ENCODE assay signal across 2 cellular contexts in the genomic region with DNA sequence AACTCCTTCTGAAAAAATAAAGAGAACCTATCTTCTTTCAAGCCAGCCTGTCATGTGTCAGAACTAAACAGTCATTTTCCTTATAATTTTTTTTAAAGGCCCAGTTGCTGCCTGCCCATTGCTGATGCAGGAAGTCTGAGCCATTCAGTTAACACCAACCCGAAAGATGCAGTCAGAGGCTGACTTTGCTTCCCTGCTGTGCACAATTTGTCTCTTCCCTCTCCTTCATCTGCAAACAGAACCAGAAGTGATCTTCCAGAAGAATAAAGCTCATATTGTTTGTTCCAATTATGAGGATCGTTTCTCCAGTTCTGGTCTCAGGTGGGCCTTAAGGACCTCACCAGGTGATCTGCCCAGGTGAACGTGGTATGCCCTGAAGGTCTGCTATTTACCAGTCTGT.
TF ChIP-seq lines count a peak whose summit lies in the region.

No MANE protein-coding gene starts in this region.

TF ChIP-seq in GM23338, 12 proteins besides CTCF, POLR2A, EP300 and RAD21 (continues in another document):
- TF ChIP-seq, protein P1, sequence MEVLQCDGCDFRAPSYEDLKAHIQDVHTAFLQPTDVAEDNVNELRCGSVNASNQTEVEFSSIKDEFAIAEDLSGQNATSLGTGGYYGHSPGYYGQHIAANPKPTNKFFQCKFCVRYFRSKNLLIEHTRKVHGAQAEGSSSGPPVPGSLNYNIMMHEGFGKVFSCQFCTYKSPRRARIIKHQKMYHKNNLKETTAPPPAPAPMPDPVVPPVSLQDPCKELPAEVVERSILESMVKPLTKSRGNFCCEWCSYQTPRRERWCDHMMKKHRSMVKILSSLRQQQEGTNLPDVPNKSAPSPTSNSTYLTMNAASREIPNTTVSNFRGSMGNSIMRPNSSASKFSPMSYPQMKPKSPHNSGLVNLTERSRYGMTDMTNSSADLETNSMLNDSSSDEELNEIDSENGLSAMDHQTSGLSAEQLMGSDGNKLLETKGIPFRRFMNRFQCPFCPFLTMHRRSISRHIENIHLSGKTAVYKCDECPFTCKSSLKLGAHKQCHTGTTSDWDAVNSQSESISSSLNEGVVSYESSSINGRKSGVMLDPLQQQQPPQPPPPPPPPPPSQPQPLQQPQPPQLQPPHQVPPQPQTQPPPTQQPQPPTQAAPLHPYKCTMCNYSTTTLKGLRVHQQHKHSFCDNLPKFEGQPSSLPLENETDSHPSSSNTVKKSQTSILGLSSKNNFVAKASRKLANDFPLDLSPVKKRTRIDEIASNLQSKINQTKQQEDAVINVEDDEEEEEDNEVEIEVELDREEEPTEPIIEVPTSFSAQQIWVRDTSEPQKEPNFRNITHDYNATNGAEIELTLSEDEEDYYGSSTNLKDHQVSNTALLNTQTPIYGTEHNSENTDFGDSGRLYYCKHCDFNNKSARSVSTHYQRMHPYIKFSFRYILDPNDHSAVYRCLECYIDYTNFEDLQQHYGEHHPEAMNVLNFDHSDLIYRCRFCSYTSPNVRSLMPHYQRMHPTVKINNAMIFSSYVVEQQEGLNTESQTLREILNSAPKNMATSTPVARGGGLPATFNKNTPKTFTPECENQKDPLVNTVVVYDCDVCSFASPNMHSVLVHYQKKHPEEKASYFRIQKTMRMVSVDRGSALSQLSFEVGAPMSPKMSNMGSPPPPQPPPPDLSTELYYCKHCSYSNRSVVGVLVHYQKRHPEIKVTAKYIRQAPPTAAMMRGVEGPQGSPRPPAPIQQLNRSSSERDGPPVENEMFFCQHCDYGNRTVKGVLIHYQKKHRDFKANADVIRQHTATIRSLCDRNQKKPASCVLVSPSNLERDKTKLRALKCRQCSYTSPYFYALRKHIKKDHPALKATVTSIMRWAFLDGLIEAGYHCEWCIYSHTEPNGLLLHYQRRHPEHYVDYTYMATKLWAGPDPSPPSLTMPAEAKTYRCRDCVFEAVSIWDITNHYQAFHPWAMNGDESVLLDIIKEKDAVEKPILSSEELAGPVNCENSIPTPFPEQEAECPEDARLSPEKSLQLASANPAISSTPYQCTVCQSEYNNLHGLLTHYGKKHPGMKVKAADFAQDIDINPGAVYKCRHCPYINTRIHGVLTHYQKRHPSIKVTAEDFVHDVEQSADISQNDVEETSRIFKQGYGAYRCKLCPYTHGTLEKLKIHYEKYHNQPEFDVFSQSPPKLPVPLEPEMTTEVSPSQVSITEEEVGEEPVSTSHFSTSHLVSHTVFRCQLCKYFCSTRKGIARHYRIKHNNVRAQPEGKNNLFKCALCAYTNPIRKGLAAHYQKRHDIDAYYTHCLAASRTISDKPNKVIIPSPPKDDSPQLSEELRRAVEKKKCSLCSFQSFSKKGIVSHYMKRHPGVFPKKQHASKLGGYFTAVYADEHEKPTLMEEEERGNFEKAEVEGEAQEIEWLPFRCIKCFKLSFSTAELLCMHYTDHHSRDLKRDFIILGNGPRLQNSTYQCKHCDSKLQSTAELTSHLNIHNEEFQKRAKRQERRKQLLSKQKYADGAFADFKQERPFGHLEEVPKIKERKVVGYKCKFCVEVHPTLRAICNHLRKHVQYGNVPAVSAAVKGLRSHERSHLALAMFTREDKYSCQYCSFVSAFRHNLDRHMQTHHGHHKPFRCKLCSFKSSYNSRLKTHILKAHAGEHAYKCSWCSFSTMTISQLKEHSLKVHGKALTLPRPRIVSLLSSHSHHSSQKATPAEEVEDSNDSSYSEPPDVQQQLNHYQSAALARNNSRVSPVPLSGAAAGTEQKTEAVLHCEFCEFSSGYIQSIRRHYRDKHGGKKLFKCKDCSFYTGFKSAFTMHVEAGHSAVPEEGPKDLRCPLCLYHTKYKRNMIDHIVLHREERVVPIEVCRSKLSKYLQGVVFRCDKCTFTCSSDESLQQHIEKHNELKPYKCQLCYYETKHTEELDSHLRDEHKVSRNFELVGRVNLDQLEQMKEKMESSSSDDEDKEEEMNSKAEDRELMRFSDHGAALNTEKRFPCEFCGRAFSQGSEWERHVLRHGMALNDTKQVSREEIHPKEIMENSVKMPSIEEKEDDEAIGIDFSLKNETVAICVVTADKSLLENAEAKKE (CRISPR knock-in tag; IDR thresholded peaks at IDR 0.05) = no peak
- TF ChIP-seq EZH2phosphoT487 (IDR thresholded peaks at IDR 0.05; ENCODE audit: unreplicated experiment) = no peak
- TF ChIP-seq JUNB (IDR thresholded peaks at IDR 0.05; ENCODE audit: unreplicated experiment) = no peak
- no peak for TF ChIP-seq CREB1 (CRISPR knock-in tag; IDR thresholded peaks at IDR 0.05; ENCODE audit: low read depth)
- TF ChIP-seq EZH2 (IDR thresholded peaks at IDR 0.05; ENCODE audit: low read depth, unreplicated experiment) = no peak
- TF ChIP-seq, protein P2, sequence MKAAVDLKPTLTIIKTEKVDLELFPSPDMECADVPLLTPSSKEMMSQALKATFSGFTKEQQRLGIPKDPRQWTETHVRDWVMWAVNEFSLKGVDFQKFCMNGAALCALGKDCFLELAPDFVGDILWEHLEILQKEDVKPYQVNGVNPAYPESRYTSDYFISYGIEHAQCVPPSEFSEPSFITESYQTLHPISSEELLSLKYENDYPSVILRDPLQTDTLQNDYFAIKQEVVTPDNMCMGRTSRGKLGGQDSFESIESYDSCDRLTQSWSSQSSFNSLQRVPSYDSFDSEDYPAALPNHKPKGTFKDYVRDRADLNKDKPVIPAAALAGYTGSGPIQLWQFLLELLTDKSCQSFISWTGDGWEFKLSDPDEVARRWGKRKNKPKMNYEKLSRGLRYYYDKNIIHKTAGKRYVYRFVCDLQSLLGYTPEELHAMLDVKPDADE (IDR thresholded peaks at IDR 0.05) = no peak
- TF ChIP-seq, protein P3, sequence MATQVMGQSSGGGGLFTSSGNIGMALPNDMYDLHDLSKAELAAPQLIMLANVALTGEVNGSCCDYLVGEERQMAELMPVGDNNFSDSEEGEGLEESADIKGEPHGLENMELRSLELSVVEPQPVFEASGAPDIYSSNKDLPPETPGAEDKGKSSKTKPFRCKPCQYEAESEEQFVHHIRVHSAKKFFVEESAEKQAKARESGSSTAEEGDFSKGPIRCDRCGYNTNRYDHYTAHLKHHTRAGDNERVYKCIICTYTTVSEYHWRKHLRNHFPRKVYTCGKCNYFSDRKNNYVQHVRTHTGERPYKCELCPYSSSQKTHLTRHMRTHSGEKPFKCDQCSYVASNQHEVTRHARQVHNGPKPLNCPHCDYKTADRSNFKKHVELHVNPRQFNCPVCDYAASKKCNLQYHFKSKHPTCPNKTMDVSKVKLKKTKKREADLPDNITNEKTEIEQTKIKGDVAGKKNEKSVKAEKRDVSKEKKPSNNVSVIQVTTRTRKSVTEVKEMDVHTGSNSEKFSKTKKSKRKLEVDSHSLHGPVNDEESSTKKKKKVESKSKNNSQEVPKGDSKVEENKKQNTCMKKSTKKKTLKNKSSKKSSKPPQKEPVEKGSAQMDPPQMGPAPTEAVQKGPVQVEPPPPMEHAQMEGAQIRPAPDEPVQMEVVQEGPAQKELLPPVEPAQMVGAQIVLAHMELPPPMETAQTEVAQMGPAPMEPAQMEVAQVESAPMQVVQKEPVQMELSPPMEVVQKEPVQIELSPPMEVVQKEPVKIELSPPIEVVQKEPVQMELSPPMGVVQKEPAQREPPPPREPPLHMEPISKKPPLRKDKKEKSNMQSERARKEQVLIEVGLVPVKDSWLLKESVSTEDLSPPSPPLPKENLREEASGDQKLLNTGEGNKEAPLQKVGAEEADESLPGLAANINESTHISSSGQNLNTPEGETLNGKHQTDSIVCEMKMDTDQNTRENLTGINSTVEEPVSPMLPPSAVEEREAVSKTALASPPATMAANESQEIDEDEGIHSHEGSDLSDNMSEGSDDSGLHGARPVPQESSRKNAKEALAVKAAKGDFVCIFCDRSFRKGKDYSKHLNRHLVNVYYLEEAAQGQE (IDR thresholded peaks at IDR 0.05; ENCODE audit: unreplicated experiment) = no peak
- TF ChIP-seq STAT1 (IDR thresholded peaks at IDR 0.05; ENCODE audit: unreplicated experiment) = no peak
- no peak for TF ChIP-seq ZNF114 (CRISPR knock-in tag; IDR thresholded peaks at IDR 0.05)
- TF ChIP-seq ZNF331 (CRISPR knock-in tag; IDR thresholded peaks at IDR 0.05; ENCODE audit: low read depth) = no peak

TF ChIP-seq in HepG2, 621 proteins besides CTCF, POLR2A, EP300 and RAD21:
- TF ChIP-seq ZNF432 (CRISPR knock-in tag; IDR thresholded peaks at IDR 0.05; ENCODE audit: borderline replicate concordance) (no peak), ZNF234 (CRISPR knock-in tag; conservative IDR thresholded peaks at IDR 0.05) (no peak), HCFC1 (IDR thresholded peaks at IDR 0.05; ENCODE audit: low read depth, low read length) (no peak), IKZF4 (CRISPR knock-in tag; IDR thresholded peaks at IDR 0.05; ENCODE audit: borderline replicate concordance, low read depth, not compliant biosample characterization) (no peak), SIN3A (IDR thresholded peaks at IDR 0.05; ENCODE audit: borderline replicate concordance, low read depth, low read length) (no peak), ZNF556 (CRISPR knock-in tag; IDR thresholded peaks at IDR 0.05; ENCODE audit: borderline replicate concordance) (no peak), ZNF138 (CRISPR knock-in tag; IDR thresholded peaks at IDR 0.05; ENCODE audit: low read depth) (no peak), SETDB1 (CRISPR knock-in tag; IDR thresholded peaks at IDR 0.05; ENCODE audit: borderline replicate concordance) (no peak), BHLHE40 (IDR thresholded peaks at IDR 0.05; ENCODE audit: low read length) (no peak)
- TF ChIP-seq, protein P4, sequence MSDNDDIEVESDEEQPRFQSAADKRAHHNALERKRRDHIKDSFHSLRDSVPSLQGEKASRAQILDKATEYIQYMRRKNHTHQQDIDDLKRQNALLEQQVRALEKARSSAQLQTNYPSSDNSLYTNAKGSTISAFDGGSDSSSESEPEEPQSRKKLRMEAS (IDR thresholded peaks at IDR 0.05) = no peak
